ENCODE assay signal across 13 cellular contexts in genomic region chr2:126753501-126754212, GRCh38.
"Had no signal": no experiment of that assay in that cellular context is flagged by ENCODE, and none has a peak within 500 bp of the region (broad histone marks: within the 10 kb centered on the region; RNA-seq: fewer than 3 reads in every experiment).

No MANE protein-coding gene starts in this region.

- H3K4me2 ChIP-seq: neural progenitor cell had no signal

- H3K4me3 ChIP-seq: colonic mucosa, neural progenitor cell, tibial nerve had no signal

- H3K27me3 Mint-ChIP-seq: activated naive CD8-positive, alpha-beta T cell had no signal

- H2AFZ ChIP-seq: neural progenitor cell had no signal

- H3K27me3 ChIP-seq: colonic mucosa, foreskin keratinocyte, neural progenitor cell, tibial nerve had no signal

- H3K9ac ChIP-seq: neural progenitor cell had no signal

- H3K36me3 ChIP-seq: colonic mucosa, neural progenitor cell, tibial nerve had no signal

- H3K27ac ChIP-seq: colonic mucosa, foreskin keratinocyte, neural progenitor cell, tibial nerve had no signal

- ATAC-seq: activated CD4-positive, CD25-positive, alpha-beta regulatory T cell treated with anti-CD3 and anti-CD28 coated beads, Interleukin-2, amount 50 U/mL, for 24 hours; activated T-cell treated with anti-CD3 and anti-CD28 coated beads, Interleukin-2, amount 50 U/mL, for 4 hours; foreskin keratinocyte; stimulated activated naive B cell treated with anti-CD40 and anti-IgM and Interleukin-4, amounts not matched to agents 10 μg/mL and 1 μg/mL and 100 μg/mL, for 72 hours had no signal

- H3K9me3 ChIP-seq: colonic mucosa, tibial nerve had no signal

- H3K4me3 Mint-ChIP-seq: activated naive CD8-positive, alpha-beta T cell; activated T-cell treated with anti-CD3 and anti-CD28 coated beads, Interleukin-2, amount 50 U/mL, for 4 hours; neural progenitor cell; stimulated activated naive B cell treated with anti-CD40 and anti-IgM and Interleukin-4, amounts not matched to agents 10 μg/mL and 1 μg/mL and 100 μg/mL, for 72 hours had no signal

- H3K27ac Mint-ChIP-seq: activated naive CD8-positive, alpha-beta T cell; neural progenitor cell had no signal

- H3K4me1 ChIP-seq: colonic mucosa, foreskin keratinocyte, neural progenitor cell, tibial nerve had no signal

- DNase-seq: activated CD4-positive, alpha-beta T cell treated with anti-CD3 and anti-CD28 coated beads, Interleukin-2, amount 50 U/mL, for 4 hours; activated effector memory CD4-positive, alpha-beta T cell treated with anti-CD3 and anti-CD28 coated beads, Interleukin-2, amount 50 U/mL, for 16 hours; activated T-cell treated with anti-CD3 and anti-CD28 coated beads, Interleukin-2, amount 50 U/mL, for 4 hours; amniotic stem cell; caudate nucleus; foreskin keratinocyte; glutamatergic neuron; stimulated activated naive B cell treated with anti-CD40 and anti-IgM and Interleukin-4, amounts not matched to agents 10 μg/mL and 1 μg/mL and 100 μg/mL, for 72 hours had no signal

- H3K9me3 Mint-ChIP-seq: activated T-cell treated with anti-CD3 and anti-CD28 coated beads, Interleukin-2, amount 50 U/mL, for 4 hours had no signal

- H3K4me1 Mint-ChIP-seq: neural progenitor cell had no signal

- H3K36me3 Mint-ChIP-seq: activated naive CD8-positive, alpha-beta T cell; neural progenitor cell; stimulated activated naive B cell treated with anti-CD40 and anti-IgM and Interleukin-4, amounts not matched to agents 10 μg/mL and 1 μg/mL and 100 μg/mL, for 72 hours had no signal
